ENCODE assay signal across 8 cellular contexts in the genomic region with DNA sequence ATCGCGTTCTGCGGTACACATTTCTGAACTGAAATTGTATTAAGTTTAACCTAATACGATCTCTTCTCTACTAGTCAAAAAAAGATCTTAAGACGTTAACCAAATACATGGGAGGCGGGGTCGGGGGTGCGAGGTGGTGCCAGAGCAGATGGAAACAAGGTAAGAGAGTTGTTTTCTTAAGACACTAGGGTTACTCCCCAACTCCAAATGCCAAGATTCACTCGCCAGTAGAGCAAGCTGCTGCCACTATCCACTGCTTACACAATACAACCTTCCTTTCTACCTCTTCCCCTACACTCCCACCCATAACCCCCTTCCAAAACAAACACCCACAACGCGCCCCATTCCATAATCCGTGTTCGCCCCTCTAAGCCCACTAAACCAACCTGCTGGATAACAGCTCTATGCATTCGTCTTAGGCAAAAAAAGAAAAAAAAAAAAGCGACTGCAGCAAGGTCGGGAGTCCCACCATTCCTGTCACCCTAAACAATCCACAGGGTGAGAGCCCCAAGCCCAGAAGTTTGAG. TPM values are rescaled to one million over a fixed set of nuclear protein-coding genes. Genes with fewer than 3 reads are reported as not detected.
DNase-seq lines count a peak whose midpoint lies in the region; ATAC-seq, FAIRE-seq and TF ChIP-seq lines count a peak whose summit lies in the region.

No MANE protein-coding gene starts in this region.

- no peaks in the 10 kb centered on the region for H3K9me3 ChIP-seq in PC-3 (ENCODE audit: low read length)
- H3K9me3 ChIP-seq in lower lobe of right lung, result no peaks in the 10 kb centered on the region
- no peaks in the 10 kb centered on the region for H3K9me3 ChIP-seq in thyroid gland

- TF ChIP-seq CTCF in PC-3 (conservative IDR thresholded peaks at IDR 0.05; ENCODE audit: low read depth, low read length) (no peak), bronchial epithelial cell (IDR thresholded peaks at IDR 0.05; ENCODE audit: insufficient read depth, low read length, severe bottlenecking) (no peak), lower lobe of right lung (IDR thresholded peaks at IDR 0.05) (no peak), thyroid gland (IDR thresholded peaks at IDR 0.05) (no peak)

- H3K4me1 ChIP-seq in PC-3 (ENCODE audit: insufficient read depth, low read length) (peaks cover 5% of the 10 kb centered on the region; the same call in 1 of the 2 replicates), lower lobe of right lung (peaks cover 14% of the 10 kb centered on the region), thyroid gland (peaks cover 0 to 9% of the 10 kb centered on the region in 2 donors)

- TF ChIP-seq POLR2A in thyroid gland (IDR thresholded peaks at IDR 0.05), result no peak

- intact Hi-C loops in PC-3 (cut with micrococcal nuclease) (loop anchor here (2.0 kb wide), 1 partner anchor 203 kb away; no protein-coding TSS in a partner anchor), lower lobe of right lung (cut with DNase I) (no loop called here), thyroid gland (cut with DNase I) (loop anchor here (10.0 kb wide), 1 partner anchor 215 kb away; no protein-coding TSS in a partner anchor)

- H4K20me1 ChIP-seq in PC-3 (ENCODE audit: low read length), result peaks cover 13% of the 10 kb centered on the region; the same call in 1 of the 2 replicates

- H3K4me3 ChIP-seq in PC-3 (ENCODE audit: low read length) (peak overlapping the region; percentile 98), bronchial epithelial cell (ENCODE audit: low read depth, low read length) (peak overlapping the region; percentile 79), lower lobe of right lung (peak overlapping the region; percentile 88), thyroid gland (replicated peaks in 1 of 3) (peak overlapping the region in 2 of 3 donors; percentile 3 to 95)

- peak overlapping the region; percentile 48; the same call in 1 of the 2 replicates for H3K9ac ChIP-seq in PC-3 (ENCODE audit: low read length)

- ATAC-seq in PC-3, result no peak
- no peak for ATAC-seq in lower lobe of right lung

- H3K9me2 ChIP-seq in PC-3 (replicated peaks; ENCODE audit: low read length), result no peaks in the 10 kb centered on the region

- FAIRE-seq in bronchial epithelial cell (lab: Jason Lieb, UNC), result no peak

- no peaks in the 10 kb centered on the region for H3F3A ChIP-seq in PC-3 (ENCODE audit: low read length, unreplicated experiment)

- H3K4me2 ChIP-seq in PC-3 (ENCODE audit: low read length), result peak overlapping the region; percentile 98

- POLR2A ChIA-PET in PC-3 (lab: Charles Lee; ENCODE audit: unreplicated experiment), result no interaction called here

- peaks cover 55% of the 10 kb centered on the region for H3K79me2 ChIP-seq in PC-3 (ENCODE audit: low read length)

- CTCF ChIA-PET in PC-3 (lab: Charles Lee), result no interaction called here

- 4 to 7% methylated on average over 16 of the region's 16 CpGs for WGBS in thyroid gland, 2 donors

- no peak overlapping the region for H3K27ac ChIP-seq in PC-3 (ENCODE audit: low read length)
- peak overlapping the region; percentile 90 for H3K27ac ChIP-seq in lower lobe of right lung
- H3K27ac ChIP-seq in thyroid gland, result peak overlapping the region in 1 of 3 donors; percentile 91

- H2AFZ ChIP-seq in PC-3 (ENCODE audit: low read length), result peak overlapping the region; percentile 74

- no peaks in the 10 kb centered on the region for H3K27me3 ChIP-seq in PC-3 (ENCODE audit: low read length)
- H3K27me3 ChIP-seq in bronchial epithelial cell (ENCODE audit: control insufficient read depth, insufficient read depth, low read length), result no peaks in the 10 kb centered on the region
- H3K27me3 ChIP-seq in lower lobe of right lung (ENCODE audit: low read depth), result no peaks in the 10 kb centered on the region
- H3K27me3 ChIP-seq in thyroid gland, result no peaks in the 10 kb centered on the region

- no peaks in the 10 kb centered on the region for H3K36me3 ChIP-seq in PC-3 (ENCODE audit: low read depth, low read length)
- H3K36me3 ChIP-seq in bronchial epithelial cell (ENCODE audit: control insufficient read depth, insufficient read depth, low read length), result no peaks in the 10 kb centered on the region
- H3K36me3 ChIP-seq in lower lobe of right lung, result no peaks in the 10 kb centered on the region
- no peaks in the 10 kb centered on the region for H3K36me3 ChIP-seq in thyroid gland

- peak; percentile 27 for DNase-seq in SIG-M5 treated with dmso at 0.1 percent for 504 hours (lab: John Stamatoyannopoulos, UW; ENCODE audit: unreplicated experiment)
- no peak for DNase-seq in SIG-M5 (lab: John Stamatoyannopoulos, UW)
- peak; percentile 6 for DNase-seq in PC-3
- no peak for DNase-seq in bronchial epithelial cell (ENCODE audit: low read depth)
- no peak for DNase-seq in lower lobe of right lung
- DNase-seq in thyroid gland, result peak; percentile 29 to 34
- DNase-seq in DMS114 treated with DMSO at 0.1 percent for 48 hours (lab: John Stamatoyannopoulos, UW; ENCODE audit: unreplicated experiment), result no peak
- no peak for DNase-seq in NCI-H2196 treated with DMSO at 0.1 percent for 48 hours (lab: John Stamatoyannopoulos, UW; ENCODE audit: unreplicated experiment)

- BruUV-seq in PC-3 (replicated peaks; lab: Mats Ljungman, UMichigan), result no TSS peak

RNA-seq across cellular contexts. Expression of gene LCORL, which starts 1.3 kb away (rescaled TPM):
- total RNA-seq in PC-3 (2014; rRNA removed) (2.9 and 3.7 TPM in 2 replicates), bronchial epithelial cell (6.7 and 7.4 TPM in 2 replicates), lower lobe of right lung (13.6 TPM), thyroid gland (10 to 100 TPM; 26.4 to 45.9 (median 33.8) TPM)

Comparison
In these comparisons a context has a peak if more than half of its experiments do, and no peak if none do; other contexts are left out.
1. DNase-seq: peak in SIG-M5 treated with dmso at 0.1 percent for 504 hours (single experiment), PC-3 (single experiment) and thyroid gland (2 of 2); none in SIG-M5 (single experiment), bronchial epithelial cell (single experiment), lower lobe of right lung (single experiment), DMS114 treated with DMSO at 0.1 percent for 48 hours (single experiment) and NCI-H2196 treated with DMSO at 0.1 percent for 48 hours (single experiment).
2. Peak in every context shown above with its lines, with median percentiles within 50 percentile points of each other: H3K4me3 ChIP-seq.